1 cellular context compared by ENCODE assay signal in genomic region chr16:85821441-85821901, GRCh38.
TF ChIP-seq lines count a peak whose summit lies in the region.

No MANE protein-coding gene starts in this region.

TF ChIP-seq in HepG2, 621 proteins besides CTCF, POLR2A, EP300 and RAD21 (continued from another document and continues in another):
- TF ChIP-seq, protein P1, sequence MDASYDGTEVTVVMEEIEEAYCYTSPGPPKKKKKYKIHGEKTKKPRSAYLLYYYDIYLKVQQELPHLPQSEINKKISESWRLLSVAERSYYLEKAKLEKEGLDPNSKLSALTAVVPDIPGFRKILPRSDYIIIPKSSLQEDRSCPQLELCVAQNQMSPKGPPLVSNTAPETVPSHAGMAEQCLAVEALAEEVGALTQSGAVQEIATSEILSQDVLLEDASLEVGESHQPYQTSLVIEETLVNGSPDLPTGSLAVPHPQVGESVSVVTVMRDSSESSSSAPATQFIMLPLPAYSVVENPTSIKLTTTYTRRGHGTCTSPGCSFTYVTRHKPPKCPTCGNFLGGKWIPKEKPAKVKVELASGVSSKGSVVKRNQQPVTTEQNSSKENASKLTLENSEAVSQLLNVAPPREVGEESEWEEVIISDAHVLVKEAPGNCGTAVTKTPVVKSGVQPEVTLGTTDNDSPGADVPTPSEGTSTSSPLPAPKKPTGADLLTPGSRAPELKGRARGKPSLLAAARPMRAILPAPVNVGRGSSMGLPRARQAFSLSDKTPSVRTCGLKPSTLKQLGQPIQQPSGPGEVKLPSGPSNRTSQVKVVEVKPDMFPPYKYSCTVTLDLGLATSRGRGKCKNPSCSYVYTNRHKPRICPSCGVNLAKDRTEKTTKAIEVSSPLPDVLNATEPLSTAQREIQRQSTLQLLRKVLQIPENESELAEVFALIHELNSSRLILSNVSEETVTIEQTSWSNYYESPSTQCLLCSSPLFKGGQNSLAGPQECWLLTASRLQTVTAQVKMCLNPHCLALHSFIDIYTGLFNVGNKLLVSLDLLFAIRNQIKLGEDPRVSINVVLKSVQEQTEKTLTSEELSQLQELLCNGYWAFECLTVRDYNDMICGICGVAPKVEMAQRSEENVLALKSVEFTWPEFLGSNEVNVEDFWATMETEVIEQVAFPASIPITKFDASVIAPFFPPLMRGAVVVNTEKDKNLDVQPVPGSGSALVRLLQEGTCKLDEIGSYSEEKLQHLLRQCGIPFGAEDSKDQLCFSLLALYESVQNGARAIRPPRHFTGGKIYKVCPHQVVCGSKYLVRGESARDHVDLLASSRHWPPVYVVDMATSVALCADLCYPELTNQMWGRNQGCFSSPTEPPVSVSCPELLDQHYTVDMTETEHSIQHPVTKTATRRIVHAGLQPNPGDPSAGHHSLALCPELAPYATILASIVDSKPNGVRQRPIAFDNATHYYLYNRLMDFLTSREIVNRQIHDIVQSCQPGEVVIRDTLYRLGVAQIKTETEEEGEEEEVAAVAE (CRISPR knock-in tag; IDR thresholded peaks at IDR 0.05; ENCODE audit: borderline replicate concordance): no peak
- no peak for TF ChIP-seq SYNCRIP (IDR thresholded peaks at IDR 0.05; ENCODE audit: insufficient read depth, low read depth, low read length)
- no peak for TF ChIP-seq LBX2 (CRISPR knock-in tag; IDR thresholded peaks at IDR 0.05; ENCODE audit: borderline replicate concordance)
- no peak for TF ChIP-seq ZNF572 (CRISPR knock-in tag; IDR thresholded peaks at IDR 0.05)
- no peak for TF ChIP-seq ZNF256 (CRISPR knock-in tag; conservative IDR thresholded peaks at IDR 0.05)
- TF ChIP-seq, protein P2, sequence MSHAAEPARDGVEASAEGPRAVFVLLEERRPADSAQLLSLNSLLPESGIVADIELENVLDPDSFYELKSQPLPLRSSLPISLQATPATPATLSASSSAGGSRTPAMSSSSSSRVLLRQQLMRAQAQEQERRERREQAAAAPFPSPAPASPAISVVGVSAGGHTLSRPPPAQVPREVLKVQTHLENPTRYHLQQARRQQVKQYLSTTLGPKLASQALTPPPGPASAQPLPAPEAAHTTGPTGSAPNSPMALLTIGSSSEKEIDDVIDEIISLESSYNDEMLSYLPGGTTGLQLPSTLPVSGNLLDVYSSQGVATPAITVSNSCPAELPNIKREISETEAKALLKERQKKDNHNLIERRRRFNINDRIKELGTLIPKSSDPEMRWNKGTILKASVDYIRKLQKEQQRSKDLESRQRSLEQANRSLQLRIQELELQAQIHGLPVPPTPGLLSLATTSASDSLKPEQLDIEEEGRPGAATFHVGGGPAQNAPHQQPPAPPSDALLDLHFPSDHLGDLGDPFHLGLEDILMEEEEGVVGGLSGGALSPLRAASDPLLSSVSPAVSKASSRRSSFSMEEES (CRISPR knock-in tag; IDR thresholded peaks at IDR 0.05): no peak
- no peak for TF ChIP-seq ZFP36L1 (CRISPR knock-in tag; IDR thresholded peaks at IDR 0.05)
- no peak for TF ChIP-seq RCOR2 (CRISPR knock-in tag; IDR thresholded peaks at IDR 0.05)
- TF ChIP-seq, protein P3, sequence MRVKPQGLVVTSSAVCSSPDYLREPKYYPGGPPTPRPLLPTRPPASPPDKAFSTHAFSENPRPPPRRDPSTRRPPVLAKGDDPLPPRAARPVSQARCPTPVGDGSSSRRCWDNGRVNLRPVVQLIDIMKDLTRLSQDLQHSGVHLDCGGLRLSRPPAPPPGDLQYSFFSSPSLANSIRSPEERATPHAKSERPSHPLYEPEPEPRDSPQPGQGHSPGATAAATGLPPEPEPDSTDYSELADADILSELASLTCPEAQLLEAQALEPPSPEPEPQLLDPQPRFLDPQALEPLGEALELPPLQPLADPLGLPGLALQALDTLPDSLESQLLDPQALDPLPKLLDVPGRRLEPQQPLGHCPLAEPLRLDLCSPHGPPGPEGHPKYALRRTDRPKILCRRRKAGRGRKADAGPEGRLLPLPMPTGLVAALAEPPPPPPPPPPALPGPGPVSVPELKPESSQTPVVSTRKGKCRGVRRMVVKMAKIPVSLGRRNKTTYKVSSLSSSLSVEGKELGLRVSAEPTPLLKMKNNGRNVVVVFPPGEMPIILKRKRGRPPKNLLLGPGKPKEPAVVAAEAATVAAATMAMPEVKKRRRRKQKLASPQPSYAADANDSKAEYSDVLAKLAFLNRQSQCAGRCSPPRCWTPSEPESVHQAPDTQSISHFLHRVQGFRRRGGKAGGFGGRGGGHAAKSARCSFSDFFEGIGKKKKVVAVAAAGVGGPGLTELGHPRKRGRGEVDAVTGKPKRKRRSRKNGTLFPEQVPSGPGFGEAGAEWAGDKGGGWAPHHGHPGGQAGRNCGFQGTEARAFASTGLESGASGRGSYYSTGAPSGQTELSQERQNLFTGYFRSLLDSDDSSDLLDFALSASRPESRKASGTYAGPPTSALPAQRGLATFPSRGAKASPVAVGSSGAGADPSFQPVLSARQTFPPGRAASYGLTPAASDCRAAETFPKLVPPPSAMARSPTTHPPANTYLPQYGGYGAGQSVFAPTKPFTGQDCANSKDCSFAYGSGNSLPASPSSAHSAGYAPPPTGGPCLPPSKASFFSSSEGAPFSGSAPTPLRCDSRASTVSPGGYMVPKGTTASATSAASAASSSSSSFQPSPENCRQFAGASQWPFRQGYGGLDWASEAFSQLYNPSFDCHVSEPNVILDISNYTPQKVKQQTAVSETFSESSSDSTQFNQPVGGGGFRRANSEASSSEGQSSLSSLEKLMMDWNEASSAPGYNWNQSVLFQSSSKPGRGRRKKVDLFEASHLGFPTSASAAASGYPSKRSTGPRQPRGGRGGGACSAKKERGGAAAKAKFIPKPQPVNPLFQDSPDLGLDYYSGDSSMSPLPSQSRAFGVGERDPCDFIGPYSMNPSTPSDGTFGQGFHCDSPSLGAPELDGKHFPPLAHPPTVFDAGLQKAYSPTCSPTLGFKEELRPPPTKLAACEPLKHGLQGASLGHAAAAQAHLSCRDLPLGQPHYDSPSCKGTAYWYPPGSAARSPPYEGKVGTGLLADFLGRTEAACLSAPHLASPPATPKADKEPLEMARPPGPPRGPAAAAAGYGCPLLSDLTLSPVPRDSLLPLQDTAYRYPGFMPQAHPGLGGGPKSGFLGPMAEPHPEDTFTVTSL (CRISPR knock-in tag; IDR thresholded peaks at IDR 0.05; ENCODE audit: borderline replicate concordance): no peak
- TF ChIP-seq HES4 (CRISPR knock-in tag; IDR thresholded peaks at IDR 0.05; ENCODE audit: borderline replicate concordance): no peak
- TF ChIP-seq ZNF451 (CRISPR knock-in tag; IDR thresholded peaks at IDR 0.05): 0 out of 2 replicates have a peak, but pooled peaks have one; percentile 59
- TF ChIP-seq ZNF121 (CRISPR knock-in tag; IDR thresholded peaks at IDR 0.05): no peak
- no peak for TF ChIP-seq SALL2 (CRISPR knock-in tag; IDR thresholded peaks at IDR 0.05)
- TF ChIP-seq TOPORS (CRISPR knock-in tag; IDR thresholded peaks at IDR 0.05): no peak
- TF ChIP-seq ZBTB37 (CRISPR knock-in tag; IDR thresholded peaks at IDR 0.05): no peak
- no peak for TF ChIP-seq ATM (IDR thresholded peaks at IDR 0.05; ENCODE audit: borderline replicate concordance)
- TF ChIP-seq ZNF383 (CRISPR knock-in tag; IDR thresholded peaks at IDR 0.05; ENCODE audit: borderline replicate concordance): no peak
- TF ChIP-seq DNMT3B (CRISPR knock-in tag; conservative IDR thresholded peaks at IDR 0.05): 0 out of 2 replicates have a peak, but pooled peaks have one; percentile 21
- peak; percentile 63 for TF ChIP-seq ZNF781 (CRISPR knock-in tag; IDR thresholded peaks at IDR 0.05; ENCODE audit: borderline replicate concordance, not compliant biosample characterization)
- TF ChIP-seq SATB2 (CRISPR knock-in tag; IDR thresholded peaks at IDR 0.05): no peak
- no peak for TF ChIP-seq ZBTB7B (CRISPR knock-in tag; IDR thresholded peaks at IDR 0.05)
- TF ChIP-seq, protein P4, sequence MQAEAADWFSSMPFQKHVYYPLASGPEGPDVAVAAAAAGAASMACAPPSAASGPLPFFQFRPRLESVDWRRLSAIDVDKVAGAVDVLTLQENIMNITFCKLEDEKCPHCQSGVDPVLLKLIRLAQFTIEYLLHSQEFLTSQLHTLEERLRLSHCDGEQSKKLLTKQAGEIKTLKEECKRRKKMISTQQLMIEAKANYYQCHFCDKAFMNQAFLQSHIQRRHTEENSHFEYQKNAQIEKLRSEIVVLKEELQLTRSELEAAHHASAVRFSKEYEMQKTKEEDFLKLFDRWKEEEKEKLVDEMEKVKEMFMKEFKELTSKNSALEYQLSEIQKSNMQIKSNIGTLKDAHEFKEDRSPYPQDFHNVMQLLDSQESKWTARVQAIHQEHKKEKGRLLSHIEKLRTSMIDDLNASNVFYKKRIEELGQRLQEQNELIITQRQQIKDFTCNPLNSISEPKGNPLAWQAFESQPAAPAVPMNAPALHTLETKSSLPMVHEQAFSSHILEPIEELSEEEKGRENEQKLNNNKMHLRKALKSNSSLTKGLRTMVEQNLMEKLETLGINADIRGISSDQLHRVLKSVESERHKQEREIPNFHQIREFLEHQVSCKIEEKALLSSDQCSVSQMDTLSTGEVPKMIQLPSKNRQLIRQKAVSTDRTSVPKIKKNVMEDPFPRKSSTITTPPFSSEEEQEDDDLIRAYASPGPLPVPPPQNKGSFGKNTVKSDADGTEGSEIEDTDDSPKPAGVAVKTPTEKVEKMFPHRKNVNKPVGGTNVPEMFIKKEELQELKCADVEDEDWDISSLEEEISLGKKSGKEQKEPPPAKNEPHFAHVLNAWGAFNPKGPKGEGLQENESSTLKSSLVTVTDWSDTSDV (CRISPR knock-in tag; IDR thresholded peaks at IDR 0.05): no peak
- TF ChIP-seq SP2 (CRISPR knock-in tag; IDR thresholded peaks at IDR 0.05): no peak
- TF ChIP-seq, protein P5, sequence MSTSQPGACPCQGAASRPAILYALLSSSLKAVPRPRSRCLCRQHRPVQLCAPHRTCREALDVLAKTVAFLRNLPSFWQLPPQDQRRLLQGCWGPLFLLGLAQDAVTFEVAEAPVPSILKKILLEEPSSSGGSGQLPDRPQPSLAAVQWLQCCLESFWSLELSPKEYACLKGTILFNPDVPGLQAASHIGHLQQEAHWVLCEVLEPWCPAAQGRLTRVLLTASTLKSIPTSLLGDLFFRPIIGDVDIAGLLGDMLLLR (CRISPR knock-in tag; IDR thresholded peaks at IDR 0.05): no peak
- no peak for TF ChIP-seq MTF2 (CRISPR knock-in tag; IDR thresholded peaks at IDR 0.05; ENCODE audit: borderline replicate concordance)
- TF ChIP-seq ZNF274 (CRISPR knock-in tag; IDR thresholded peaks at IDR 0.05): 0 out of 2 replicates have a peak, but pooled peaks have one; percentile 54
- no peak for TF ChIP-seq HDAC1 (CRISPR knock-in tag; IDR thresholded peaks at IDR 0.05)
- no peak for TF ChIP-seq CBX5 (CRISPR knock-in tag; IDR thresholded peaks at IDR 0.05; ENCODE audit: borderline replicate concordance)
- no peak for TF ChIP-seq KLF15 (CRISPR knock-in tag; IDR thresholded peaks at IDR 0.05; ENCODE audit: borderline replicate concordance)
- TF ChIP-seq ZNF629 (CRISPR knock-in tag; conservative IDR thresholded peaks at IDR 0.05): no peak
- TF ChIP-seq ZFY (CRISPR knock-in tag; IDR thresholded peaks at IDR 0.05): 0 out of 2 replicates have a peak, but pooled peaks have one; percentile 18
- TF ChIP-seq ZBTB21 (CRISPR knock-in tag; IDR thresholded peaks at IDR 0.05): no peak
- no peak for TF ChIP-seq POGZ (CRISPR knock-in tag; IDR thresholded peaks at IDR 0.05)
- TF ChIP-seq ZNF567 (CRISPR knock-in tag; IDR thresholded peaks at IDR 0.05; ENCODE audit: borderline replicate concordance): no peak
- no peak for TF ChIP-seq ZHX1 (CRISPR knock-in tag; IDR thresholded peaks at IDR 0.05; ENCODE audit: low read depth)
- TF ChIP-seq ZNF30 (CRISPR knock-in tag; IDR thresholded peaks at IDR 0.05): no peak
- no peak; the same call in 1 of the 2 replicates for TF ChIP-seq ETV5 (CRISPR knock-in tag; IDR thresholded peaks at IDR 0.05; ENCODE audit: borderline replicate concordance)
- TF ChIP-seq IRX3 (CRISPR knock-in tag; IDR thresholded peaks at IDR 0.05; ENCODE audit: borderline replicate concordance, low read depth): no peak
- peak; percentile 75; the same call in 1 of the 2 replicates for TF ChIP-seq ZNF580 (CRISPR knock-in tag; IDR thresholded peaks at IDR 0.05; ENCODE audit: borderline replicate concordance, low read depth)
